1 cellular context compared by ENCODE assay signal in the genomic region with DNA sequence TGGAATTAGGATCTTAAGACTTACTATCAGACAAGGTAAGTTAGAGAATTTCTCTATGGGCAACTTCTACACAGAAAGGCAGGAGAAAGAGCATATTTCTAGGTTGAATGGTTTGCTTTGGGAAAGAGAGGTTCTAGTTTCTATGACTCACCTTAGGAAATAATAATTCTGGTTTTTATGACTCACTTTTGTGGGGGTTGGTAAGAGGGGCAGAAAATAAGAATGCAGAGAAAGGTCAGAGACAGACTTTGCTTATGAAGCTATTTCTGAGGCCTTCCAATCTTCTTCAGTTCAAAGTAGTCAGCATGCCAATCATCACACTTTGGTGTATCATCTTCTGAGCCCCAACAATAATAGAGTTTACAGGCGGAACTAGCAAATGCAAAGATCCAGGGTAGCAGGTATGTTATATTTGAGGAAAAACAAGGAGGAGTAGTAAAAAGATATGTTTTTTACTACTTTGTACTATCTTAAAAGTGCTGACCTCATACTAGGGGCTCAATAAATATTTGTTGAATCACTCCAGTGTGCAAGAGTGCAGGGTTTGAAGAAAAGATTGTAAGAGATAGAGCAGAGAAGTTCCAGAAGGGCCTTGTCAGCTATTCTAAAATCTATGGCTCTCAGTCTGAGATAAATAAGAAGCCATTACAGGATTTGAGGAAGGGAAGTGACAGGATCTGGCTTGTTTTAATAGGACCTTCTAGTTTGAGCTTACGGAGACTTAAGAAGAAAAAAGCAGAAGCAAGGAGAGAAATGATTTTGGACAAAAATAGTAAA.
TF ChIP-seq lines count a peak whose summit lies in the region.

No MANE protein-coding gene starts in this region.

TF ChIP-seq in IMR-90, 13 proteins besides CTCF, POLR2A, EP300 and RAD21:
- TF ChIP-seq FOS (IDR thresholded peaks at IDR 0.05; ENCODE audit: low read depth, low read length), result peak; percentile 72
- TF ChIP-seq, protein P1, sequence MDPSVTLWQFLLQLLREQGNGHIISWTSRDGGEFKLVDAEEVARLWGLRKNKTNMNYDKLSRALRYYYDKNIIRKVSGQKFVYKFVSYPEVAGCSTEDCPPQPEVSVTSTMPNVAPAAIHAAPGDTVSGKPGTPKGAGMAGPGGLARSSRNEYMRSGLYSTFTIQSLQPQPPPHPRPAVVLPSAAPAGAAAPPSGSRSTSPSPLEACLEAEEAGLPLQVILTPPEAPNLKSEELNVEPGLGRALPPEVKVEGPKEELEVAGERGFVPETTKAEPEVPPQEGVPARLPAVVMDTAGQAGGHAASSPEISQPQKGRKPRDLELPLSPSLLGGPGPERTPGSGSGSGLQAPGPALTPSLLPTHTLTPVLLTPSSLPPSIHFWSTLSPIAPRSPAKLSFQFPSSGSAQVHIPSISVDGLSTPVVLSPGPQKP (IDR thresholded peaks at IDR 0.05; ENCODE audit: borderline replicate concordance, low read depth, low read length), result no peak
- 0 out of 2 replicates have a peak, but pooled peaks have one; percentile 0 for TF ChIP-seq MAFK (IDR thresholded peaks at IDR 0.05; ENCODE audit: low read depth, low read length)
- TF ChIP-seq, protein P2, sequence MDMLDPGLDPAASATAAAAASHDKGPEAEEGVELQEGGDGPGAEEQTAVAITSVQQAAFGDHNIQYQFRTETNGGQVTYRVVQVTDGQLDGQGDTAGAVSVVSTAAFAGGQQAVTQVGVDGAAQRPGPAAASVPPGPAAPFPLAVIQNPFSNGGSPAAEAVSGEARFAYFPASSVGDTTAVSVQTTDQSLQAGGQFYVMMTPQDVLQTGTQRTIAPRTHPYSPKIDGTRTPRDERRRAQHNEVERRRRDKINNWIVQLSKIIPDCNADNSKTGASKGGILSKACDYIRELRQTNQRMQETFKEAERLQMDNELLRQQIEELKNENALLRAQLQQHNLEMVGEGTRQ (IDR thresholded peaks at IDR 0.05; ENCODE audit: low read depth, low read length), result no peak
- TF ChIP-seq RFX5 (IDR thresholded peaks at IDR 0.05; ENCODE audit: low read depth, low read length), result no peak
- no peak for TF ChIP-seq BHLHE40 (IDR thresholded peaks at IDR 0.05; ENCODE audit: low read depth, low read length)
TF ChIP-seq in IMR-90: peak in this region for 2.
